In genomic region chr15:42986693-42987342, GRCh38 we compare ENCODE assay signal across 27 cellular contexts.
"Had no signal": no experiment of that assay in that cellular context is flagged by ENCODE, and none has a peak within 500 bp of the region (broad histone marks: within the 10 kb centered on the region; RNA-seq: fewer than 3 reads in every experiment).

No MANE protein-coding gene starts in this region.

- H3K27ac Mint-ChIP-seq: memory B cell, natural killer cell had no signal

- H3K27ac ChIP-seq: gastrocnemius medialis, hepatocyte, neutrophil, pancreas, stomach, thyroid gland had no signal

- H3K4me1 ChIP-seq: gastrocnemius medialis, pancreas, stomach, thyroid gland had no signal

- H3K27me3 Mint-ChIP-seq: memory B cell had no signal

- H3K9me3 ChIP-seq: gastrocnemius medialis, neutrophil, pancreas, stomach, thyroid gland had no signal

- ATAC-seq: gastrocnemius medialis, left colon, natural killer cell, pancreas, sciatic nerve had no signal

- FAIRE-seq: islet of Langerhans, pancreas had no signal

- H3K4me3 Mint-ChIP-seq: memory B cell, natural killer cell had no signal

- H3K9me3 Mint-ChIP-seq: memory B cell, natural killer cell had no signal

- H3K4me3 ChIP-seq: dorsolateral prefrontal cortex, gastrocnemius medialis, hepatocyte, lung, pancreas, smooth muscle cell, stomach, thyroid gland had no signal

- H3K27me3 ChIP-seq: dorsolateral prefrontal cortex, gastrocnemius medialis, hepatocyte, neutrophil, pancreas, stomach, thyroid gland had no signal

- DNase-seq: cerebellar nuclear complex; cortex of kidney; dorsolateral prefrontal cortex; effector CD4-positive, alpha-beta T cell; foreskin fibroblast; gastrocnemius medialis; head of caudate nucleus; kidney glomerular epithelial cell; left colon; natural killer cell; retina; stimulated activated CD4-positive, alpha-beta T cell treated with anti-CD3 and anti-CD28 coated beads, Interleukin-12 subunit alpha, Interleukin-12 subunit beta, amount 100 ng/mL, for 4 hours; stimulated activated CD4-positive, alpha-beta T cell treated with anti-CD3 and anti-CD28 coated beads, Interleukin-1b, Interleukin-23, amount 100 ng/mL, for 48 hours; stimulated activated CD4-positive, alpha-beta T cell treated with anti-CD3 and anti-CD28 coated beads, Interleukin-4, amount 100 ng/mL, for 1 hour; stimulated activated CD8-positive, alpha-beta memory T cell treated with anti-CD3 and anti-CD28 coated beads, Interleukin-4, amount 100 ng/mL, for 48 hours; stimulated activated naive CD4-positive, alpha-beta T cell treated with Interleukin-2 at 50 U/mL for 16 hours; stomach; thyroid gland; trophoblast cell had no signal

- H3K4me1 Mint-ChIP-seq: memory B cell, natural killer cell had no signal
